Comparison of ENCODE assay signal across 23 cellular contexts in the genomic region with DNA sequence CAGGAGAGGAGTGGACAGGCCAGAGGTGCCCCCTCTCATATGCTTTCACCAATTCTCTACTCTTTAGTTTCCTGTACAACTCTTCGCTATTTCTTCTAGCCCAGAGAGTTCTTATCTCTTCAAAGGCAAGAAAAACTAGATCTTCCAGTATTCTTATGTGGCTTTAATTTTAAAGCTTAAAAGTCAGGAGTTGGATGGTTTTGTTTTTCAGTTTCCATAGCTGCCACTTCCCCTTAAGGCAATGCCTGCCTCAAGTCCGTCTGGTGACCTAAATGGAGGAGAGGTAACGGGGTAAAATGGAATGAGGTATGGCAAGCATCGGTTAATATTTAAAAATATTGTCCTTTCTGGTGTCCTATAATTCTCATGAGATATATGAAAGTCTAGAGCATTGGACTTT. TPM values are rescaled to one million over a fixed set of nuclear protein-coding genes. Genes with fewer than 3 reads are reported as not detected.
DNase-seq lines count a peak whose midpoint lies in the region; ATAC-seq, FAIRE-seq and TF ChIP-seq lines count a peak whose summit lies in the region.
"Had no signal": no experiment of that assay in that cellular context is flagged by ENCODE, and none has a peak within 500 bp of the region (broad histone marks: within the 10 kb centered on the region; RNA-seq: fewer than 3 reads in every experiment).

No MANE protein-coding gene starts in this region.

- H3K9me2 ChIP-seq in hepatocyte (replicated peaks; ENCODE audit: insufficient read depth) = no peaks in the 10 kb centered on the region

- H2AFZ ChIP-seq in hepatocyte = no peak overlapping the region

- TF ChIP-seq CTCF in hepatocyte (IDR thresholded peaks at IDR 0.05; ENCODE audit: poor library complexity) = no peak

- H3K27me3 ChIP-seq in hepatocyte = no peaks in the 10 kb centered on the region
- H3K27me3 ChIP-seq: BE2C had no signal

- WGBS in hepatocyte (ENCODE audit: low lambda C conversion rate, missing lambda C conversion rate) = 79% methylated on average over 4 of the region's 4 CpGs

- no peaks in the 10 kb centered on the region for H3K9me3 ChIP-seq in hepatocyte (ENCODE audit: low read depth)
- H3K9me3 ChIP-seq: BE2C had no signal

- H3K27me3 Mint-ChIP-seq in effector memory CD8-positive, alpha-beta T cell = no peaks in the 10 kb centered on the region
- H3K27me3 Mint-ChIP-seq in activated T-helper 2 cell treated with anti-CD3 and anti-CD28 coated beads, Interferon-gamma antibody, Interleukin-2, Interleukin-4, amounts not matched to agents 10 μg/mL and 5 μg/mL and 100 μg/mL, durations not matched to agents 14 hours and 24 hours and 36 hours (ENCODE audit: low read depth) = no peaks in the 10 kb centered on the region
- H3K27me3 Mint-ChIP-seq: CD4-positive, CD25-positive, alpha-beta regulatory T cell; CD8-positive, alpha-beta memory T cell had no signal

- intact Hi-C loops in activated T-helper 2 cell treated with anti-CD3 and anti-CD28 coated beads, Interferon-gamma antibody, Interleukin-2, Interleukin-4, amounts not matched to agents 10 μg/mL and 5 μg/mL and 100 μg/mL, durations not matched to agents 14 hours and 24 hours and 36 hours (cut with micrococcal nuclease) = no loop called here

- no peak overlapping the region for H3K4me3 ChIP-seq in hepatocyte
- H3K4me3 ChIP-seq: GM23338 had no signal

- H3K4me1 Mint-ChIP-seq in effector memory CD8-positive, alpha-beta T cell (ENCODE audit: low read depth in 2 of 2) = no peaks in the 10 kb centered on the region
- H3K4me1 Mint-ChIP-seq in activated T-helper 2 cell treated with anti-CD3 and anti-CD28 coated beads, Interferon-gamma antibody, Interleukin-2, Interleukin-4, amounts not matched to agents 10 μg/mL and 5 μg/mL and 100 μg/mL, durations not matched to agents 14 hours and 24 hours and 36 hours (ENCODE audit: low read depth) = no peaks in the 10 kb centered on the region
- H3K4me1 Mint-ChIP-seq: CD4-positive, CD25-positive, alpha-beta regulatory T cell; CD8-positive, alpha-beta memory T cell; GM23338 had no signal

- no peaks in the 10 kb centered on the region for H4K20me1 ChIP-seq in hepatocyte (ENCODE audit: insufficient read depth, poor library complexity, severe bottlenecking)

- H3K27ac Mint-ChIP-seq in effector memory CD8-positive, alpha-beta T cell = no peak overlapping the region
- no peak overlapping the region for H3K27ac Mint-ChIP-seq in activated T-helper 2 cell treated with anti-CD3 and anti-CD28 coated beads, Interferon-gamma antibody, Interleukin-2, Interleukin-4, amounts not matched to agents 10 μg/mL and 5 μg/mL and 100 μg/mL, durations not matched to agents 14 hours and 24 hours and 36 hours
- H3K27ac Mint-ChIP-seq: CD4-positive, CD25-positive, alpha-beta regulatory T cell; CD8-positive, alpha-beta memory T cell; GM23338; HFFc6 had no signal

- ATAC-seq in effector memory CD8-positive, alpha-beta T cell (replicated peaks) = no peak
- ATAC-seq: GM23338, HCT116 had no signal

- H3K9me3 Mint-ChIP-seq in effector memory CD8-positive, alpha-beta T cell = peaks cover 2 to 16% of the 10 kb centered on the region in 2 donors
- H3K9me3 Mint-ChIP-seq in activated T-helper 2 cell treated with anti-CD3 and anti-CD28 coated beads, Interferon-gamma antibody, Interleukin-2, Interleukin-4, amounts not matched to agents 10 μg/mL and 5 μg/mL and 100 μg/mL, durations not matched to agents 14 hours and 24 hours and 36 hours = no peaks in the 10 kb centered on the region
- H3K9me3 Mint-ChIP-seq: GM23338, HFFc6 had no signal

- no peaks in the 10 kb centered on the region for H3K36me3 Mint-ChIP-seq in effector memory CD8-positive, alpha-beta T cell (ENCODE audit: insufficient read depth)
- no peaks in the 10 kb centered on the region for H3K36me3 Mint-ChIP-seq in activated T-helper 2 cell treated with anti-CD3 and anti-CD28 coated beads, Interferon-gamma antibody, Interleukin-2, Interleukin-4, amounts not matched to agents 10 μg/mL and 5 μg/mL and 100 μg/mL, durations not matched to agents 14 hours and 24 hours and 36 hours (ENCODE audit: low read depth)
- H3K36me3 Mint-ChIP-seq: CD4-positive, CD25-positive, alpha-beta regulatory T cell; CD8-positive, alpha-beta memory T cell had no signal

- peak; percentile 17 for DNase-seq in HT-29 (ENCODE audit: low spot score)
- DNase-seq in hepatocyte (ENCODE audit: low spot score) = peak; percentile 12
- peak; percentile 34 for DNase-seq in renal cortical epithelial cell (ENCODE audit: low read depth)
- DNase-seq in GM19239 (ENCODE audit: insufficient read length, low spot score) = no peak
- DNase-seq in effector memory CD8-positive, alpha-beta T cell = no peak
- no peak for DNase-seq in activated T-helper 2 cell treated with anti-CD3 and anti-CD28 coated beads, Interferon-gamma antibody, Interleukin-2, Interleukin-4, amounts not matched to agents 10 μg/mL and 5 μg/mL and 100 μg/mL, durations not matched to agents 14 hours and 24 hours and 36 hours (ENCODE audit: low spot score)
- DNase-seq: ACHN; BE2C; C1 segment of cervical spinal cord; CD4-positive, CD25-positive, alpha-beta regulatory T cell; CD8-positive, alpha-beta memory T cell; COR-L47; H7; HFFc6; IMR-90 had no signal

- H3K36me3 ChIP-seq in hepatocyte (replicated peaks; ENCODE audit: insufficient read depth, low read depth) = no peaks in the 10 kb centered on the region
- H3K36me3 ChIP-seq: BE2C had no signal

- H3K27ac ChIP-seq in hepatocyte = peak overlapping the region; percentile 60
- H3K27ac ChIP-seq: HL-60 had no signal

- no peak for FAIRE-seq in GM19239 (lab: Jason Lieb, UNC)
- FAIRE-seq: A204.1, D721Med, G401.6, GM12891, HTR-8/SVneo had no signal

- H3K79me2 ChIP-seq in hepatocyte = no peaks in the 10 kb centered on the region

- H3K4me3 Mint-ChIP-seq in effector memory CD8-positive, alpha-beta T cell = no peak overlapping the region
- no peak overlapping the region for H3K4me3 Mint-ChIP-seq in activated T-helper 2 cell treated with anti-CD3 and anti-CD28 coated beads, Interferon-gamma antibody, Interleukin-2, Interleukin-4, amounts not matched to agents 10 μg/mL and 5 μg/mL and 100 μg/mL, durations not matched to agents 14 hours and 24 hours and 36 hours (ENCODE audit: low read depth)
- H3K4me3 Mint-ChIP-seq: CD4-positive, CD25-positive, alpha-beta regulatory T cell; CD8-positive, alpha-beta memory T cell; GM23338; HFFc6 had no signal

- H3K4me2 ChIP-seq in hepatocyte = no peak overlapping the region
- H3K4me2 ChIP-seq: GM23338 had no signal

- H3K4me1 ChIP-seq in hepatocyte (ENCODE audit: insufficient read depth) = no peaks in the 10 kb centered on the region
- H3K4me1 ChIP-seq: BE2C had no signal

RNA-seq across cellular contexts. Expression of gene VGLL3, which starts 11.4 kb away (rescaled TPM):
- total RNA-seq in HT-29 (2014; rRNA removed; shearing (Covaris generic)) = 0.03 and 0.31 TPM in 2 replicates
- total RNA-seq in hepatocyte (18.7 and 22.2 TPM in 2 replicates), renal cortical epithelial cell (0.99 and 16.0 TPM in 2 replicates)
- polyA plus RNA-seq in hepatocyte = 4.1 and 6.9 TPM in 2 replicates
- not detected in 2 replicates for total RNA-seq in activated T-helper 2 cell treated with anti-CD3 and anti-CD28 coated beads, Interferon-gamma antibody, Interleukin-2, Interleukin-4, amounts not matched to agents 10 μg/mL and 5 μg/mL and 100 μg/mL, durations not matched to agents 14 hours and 24 hours and 36 hours
- total RNA-seq: CD8-positive, alpha-beta memory T cell had no signal
- polyA plus RNA-seq: CD4-positive, CD25-positive, alpha-beta regulatory T cell; CD8-positive, alpha-beta memory T cell had no signal

Comparison
In these comparisons a context has a peak if more than half of its experiments do, and no peak if none do; other contexts are left out.
1. DNase-seq: peak in HT-29 (single experiment), hepatocyte (single experiment) and renal cortical epithelial cell (single experiment); none in GM19239 (single experiment), effector memory CD8-positive, alpha-beta T cell (0 of 3) and activated T-helper 2 cell treated with anti-CD3 and anti-CD28 coated beads, Interferon-gamma antibody, Interleukin-2, Interleukin-4, amounts not matched to agents 10 μg/mL and 5 μg/mL and 100 μg/mL, durations not matched to agents 14 hours and 24 hours and 36 hours (single experiment).